ENCODE assay signal across 2 cellular contexts in genomic region chr6:33590531-33591198, GRCh38.
TF ChIP-seq lines count a peak whose summit lies in the region.

No MANE protein-coding gene starts in this region.

TF ChIP-seq in HCT116, 20 proteins besides CTCF, POLR2A, EP300 and RAD21:
- TF ChIP-seq SP1 (IDR thresholded peaks at IDR 0.05; ENCODE audit: low read depth) (no peak), YY1 (IDR thresholded peaks at IDR 0.05; ENCODE audit: extremely low read depth, insufficient replicate concordance, low read depth, low read length) (no peak), CEBPB (IDR thresholded peaks at IDR 0.05; ENCODE audit: low read depth) (no peak), ZFX (IDR thresholded peaks at IDR 0.05) (peak; percentile 83; the same call in 1 of the 2 replicates), SIN3A (IDR thresholded peaks at IDR 0.05; ENCODE audit: low read depth) (no peak), EZH2 (IDR thresholded peaks at IDR 0.05) (no peak), ELF1 (IDR thresholded peaks at IDR 0.05; ENCODE audit: borderline replicate concordance, low read depth) (no peak), EGR1 (IDR thresholded peaks at IDR 0.05; ENCODE audit: low read depth) (no peak), TCF7L2 (IDR thresholded peaks at IDR 0.05; ENCODE audit: borderline replicate concordance, extremely low read depth, insufficient read depth, insufficient read length) (peak; percentile 0), ZNF274 (IDR thresholded peaks at IDR 0.05; ENCODE audit: low read depth, low read length) (no peak)
- TF ChIP-seq, protein P1, sequence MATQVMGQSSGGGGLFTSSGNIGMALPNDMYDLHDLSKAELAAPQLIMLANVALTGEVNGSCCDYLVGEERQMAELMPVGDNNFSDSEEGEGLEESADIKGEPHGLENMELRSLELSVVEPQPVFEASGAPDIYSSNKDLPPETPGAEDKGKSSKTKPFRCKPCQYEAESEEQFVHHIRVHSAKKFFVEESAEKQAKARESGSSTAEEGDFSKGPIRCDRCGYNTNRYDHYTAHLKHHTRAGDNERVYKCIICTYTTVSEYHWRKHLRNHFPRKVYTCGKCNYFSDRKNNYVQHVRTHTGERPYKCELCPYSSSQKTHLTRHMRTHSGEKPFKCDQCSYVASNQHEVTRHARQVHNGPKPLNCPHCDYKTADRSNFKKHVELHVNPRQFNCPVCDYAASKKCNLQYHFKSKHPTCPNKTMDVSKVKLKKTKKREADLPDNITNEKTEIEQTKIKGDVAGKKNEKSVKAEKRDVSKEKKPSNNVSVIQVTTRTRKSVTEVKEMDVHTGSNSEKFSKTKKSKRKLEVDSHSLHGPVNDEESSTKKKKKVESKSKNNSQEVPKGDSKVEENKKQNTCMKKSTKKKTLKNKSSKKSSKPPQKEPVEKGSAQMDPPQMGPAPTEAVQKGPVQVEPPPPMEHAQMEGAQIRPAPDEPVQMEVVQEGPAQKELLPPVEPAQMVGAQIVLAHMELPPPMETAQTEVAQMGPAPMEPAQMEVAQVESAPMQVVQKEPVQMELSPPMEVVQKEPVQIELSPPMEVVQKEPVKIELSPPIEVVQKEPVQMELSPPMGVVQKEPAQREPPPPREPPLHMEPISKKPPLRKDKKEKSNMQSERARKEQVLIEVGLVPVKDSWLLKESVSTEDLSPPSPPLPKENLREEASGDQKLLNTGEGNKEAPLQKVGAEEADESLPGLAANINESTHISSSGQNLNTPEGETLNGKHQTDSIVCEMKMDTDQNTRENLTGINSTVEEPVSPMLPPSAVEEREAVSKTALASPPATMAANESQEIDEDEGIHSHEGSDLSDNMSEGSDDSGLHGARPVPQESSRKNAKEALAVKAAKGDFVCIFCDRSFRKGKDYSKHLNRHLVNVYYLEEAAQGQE (IDR thresholded peaks at IDR 0.05; ENCODE audit: low read depth) = no peak
- TF ChIP-seq, protein P2, sequence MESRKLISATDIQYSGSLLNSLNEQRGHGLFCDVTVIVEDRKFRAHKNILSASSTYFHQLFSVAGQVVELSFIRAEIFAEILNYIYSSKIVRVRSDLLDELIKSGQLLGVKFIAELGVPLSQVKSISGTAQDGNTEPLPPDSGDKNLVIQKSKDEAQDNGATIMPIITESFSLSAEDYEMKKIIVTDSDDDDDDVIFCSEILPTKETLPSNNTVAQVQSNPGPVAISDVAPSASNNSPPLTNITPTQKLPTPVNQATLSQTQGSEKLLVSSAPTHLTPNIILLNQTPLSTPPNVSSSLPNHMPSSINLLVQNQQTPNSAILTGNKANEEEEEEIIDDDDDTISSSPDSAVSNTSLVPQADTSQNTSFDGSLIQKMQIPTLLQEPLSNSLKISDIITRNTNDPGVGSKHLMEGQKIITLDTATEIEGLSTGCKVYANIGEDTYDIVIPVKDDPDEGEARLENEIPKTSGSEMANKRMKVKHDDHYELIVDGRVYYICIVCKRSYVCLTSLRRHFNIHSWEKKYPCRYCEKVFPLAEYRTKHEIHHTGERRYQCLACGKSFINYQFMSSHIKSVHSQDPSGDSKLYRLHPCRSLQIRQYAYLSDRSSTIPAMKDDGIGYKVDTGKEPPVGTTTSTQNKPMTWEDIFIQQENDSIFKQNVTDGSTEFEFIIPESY (IDR thresholded peaks at IDR 0.05; ENCODE audit: extremely low read depth, insufficient replicate concordance, low read length) = no peak

TF ChIP-seq in GM12878, 131 proteins besides CTCF, POLR2A, EP300 and RAD21:
- TF ChIP-seq CUX1 (IDR thresholded peaks at IDR 0.05; ENCODE audit: insufficient replicate concordance, low read depth, low read length) = no peak
- TF ChIP-seq ZNF592 (IDR thresholded peaks at IDR 0.05) = no peak
- TF ChIP-seq CREM (IDR thresholded peaks at IDR 0.05; ENCODE audit: low read depth) = no peak
- no peak for TF ChIP-seq ZNF217 (IDR thresholded peaks at IDR 0.05)
- TF ChIP-seq, protein P3, sequence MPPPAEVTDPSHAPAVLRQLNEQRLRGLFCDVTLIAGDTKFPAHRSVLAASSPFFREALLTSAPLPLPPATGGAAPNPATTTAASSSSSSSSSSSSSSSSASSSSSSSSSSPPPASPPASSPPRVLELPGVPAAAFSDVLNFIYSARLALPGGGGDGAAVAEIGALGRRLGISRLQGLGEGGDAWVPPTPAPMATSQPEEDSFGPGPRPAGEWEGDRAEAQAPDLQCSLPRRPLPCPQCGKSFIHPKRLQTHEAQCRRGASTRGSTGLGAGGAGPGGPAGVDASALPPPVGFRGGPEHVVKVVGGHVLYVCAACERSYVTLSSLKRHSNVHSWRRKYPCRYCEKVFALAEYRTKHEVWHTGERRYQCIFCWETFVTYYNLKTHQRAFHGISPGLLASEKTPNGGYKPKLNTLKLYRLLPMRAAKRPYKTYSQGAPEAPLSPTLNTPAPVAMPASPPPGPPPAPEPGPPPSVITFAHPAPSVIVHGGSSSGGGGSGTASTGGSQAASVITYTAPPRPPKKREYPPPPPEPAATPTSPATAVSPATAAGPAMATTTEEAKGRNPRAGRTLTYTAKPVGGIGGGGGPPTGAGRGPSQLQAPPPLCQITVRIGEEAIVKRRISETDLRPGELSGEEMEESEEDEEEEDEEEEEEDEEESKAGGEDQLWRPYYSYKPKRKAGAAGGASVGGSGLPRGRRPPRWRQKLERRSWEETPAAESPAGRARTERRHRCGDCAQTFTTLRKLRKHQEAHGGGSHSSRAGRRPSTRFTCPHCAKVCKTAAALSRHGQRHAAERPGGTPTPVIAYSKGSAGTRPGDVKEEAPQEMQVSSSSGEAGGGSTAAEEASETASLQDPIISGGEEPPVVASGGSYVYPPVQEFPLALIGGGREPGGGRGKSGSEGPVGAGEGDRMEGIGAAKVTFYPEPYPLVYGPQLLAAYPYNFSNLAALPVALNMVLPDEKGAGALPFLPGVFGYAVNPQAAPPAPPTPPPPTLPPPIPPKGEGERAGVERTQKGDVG (CRISPR knock-in tag; IDR thresholded peaks at IDR 0.05) = no peak
- no peak for TF ChIP-seq E4F1 (IDR thresholded peaks at IDR 0.05; ENCODE audit: borderline replicate concordance, partially characterized antibody)
- TF ChIP-seq, protein P4, sequence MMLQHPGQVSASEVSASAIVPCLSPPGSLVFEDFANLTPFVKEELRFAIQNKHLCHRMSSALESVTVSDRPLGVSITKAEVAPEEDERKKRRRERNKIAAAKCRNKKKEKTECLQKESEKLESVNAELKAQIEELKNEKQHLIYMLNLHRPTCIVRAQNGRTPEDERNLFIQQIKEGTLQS (IDR thresholded peaks at IDR 0.05; ENCODE audit: borderline replicate concordance, extremely low read depth, low read depth, low read length) = no peak
- no peak for TF ChIP-seq SIX5 (IDR thresholded peaks at IDR 0.05; ENCODE audit: low read depth, low read length, severe bottlenecking)
- TF ChIP-seq NR2C2 (IDR thresholded peaks at IDR 0.05; ENCODE audit: borderline replicate concordance, control insufficient read depth, insufficient read length, low read depth) = no peak
- no peak for TF ChIP-seq TCF12 (IDR thresholded peaks at IDR 0.05; ENCODE audit: low read depth, low read length)
TF ChIP-seq in GM12878: peak in this region for 0.
